ENCODE assay signal across 1 cellular context in genomic region chr12:95224202-95225170, GRCh38.
TF ChIP-seq lines count a peak whose summit lies in the region.

No MANE protein-coding gene starts in this region.

TF ChIP-seq in K562, 482 proteins besides CTCF, POLR2A, EP300 and RAD21 (continued from another document):
- TF ChIP-seq, protein P1, sequence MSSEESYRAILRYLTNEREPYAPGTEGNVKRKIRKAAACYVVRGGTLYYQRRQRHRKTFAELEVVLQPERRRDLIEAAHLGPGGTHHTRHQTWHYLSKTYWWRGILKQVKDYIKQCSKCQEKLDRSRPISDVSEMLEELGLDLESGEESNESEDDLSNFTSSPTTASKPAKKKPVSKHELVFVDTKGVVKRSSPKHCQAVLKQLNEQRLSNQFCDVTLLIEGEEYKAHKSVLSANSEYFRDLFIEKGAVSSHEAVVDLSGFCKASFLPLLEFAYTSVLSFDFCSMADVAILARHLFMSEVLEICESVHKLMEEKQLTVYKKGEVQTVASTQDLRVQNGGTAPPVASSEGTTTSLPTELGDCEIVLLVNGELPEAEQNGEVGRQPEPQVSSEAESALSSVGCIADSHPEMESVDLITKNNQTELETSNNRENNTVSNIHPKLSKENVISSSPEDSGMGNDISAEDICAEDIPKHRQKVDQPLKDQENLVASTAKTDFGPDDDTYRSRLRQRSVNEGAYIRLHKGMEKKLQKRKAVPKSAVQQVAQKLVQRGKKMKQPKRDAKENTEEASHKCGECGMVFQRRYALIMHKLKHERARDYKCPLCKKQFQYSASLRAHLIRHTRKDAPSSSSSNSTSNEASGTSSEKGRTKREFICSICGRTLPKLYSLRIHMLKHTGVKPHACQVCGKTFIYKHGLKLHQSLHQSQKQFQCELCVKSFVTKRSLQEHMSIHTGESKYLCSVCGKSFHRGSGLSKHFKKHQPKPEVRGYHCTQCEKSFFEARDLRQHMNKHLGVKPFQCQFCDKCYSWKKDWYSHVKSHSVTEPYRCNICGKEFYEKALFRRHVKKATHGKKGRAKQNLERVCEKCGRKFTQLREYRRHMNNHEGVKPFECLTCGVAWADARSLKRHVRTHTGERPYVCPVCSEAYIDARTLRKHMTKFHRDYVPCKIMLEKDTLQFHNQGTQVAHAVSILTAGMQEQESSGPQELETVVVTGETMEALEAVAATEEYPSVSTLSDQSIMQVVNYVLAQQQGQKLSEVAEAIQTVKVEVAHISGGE (CRISPR knock-in tag; IDR thresholded peaks at IDR 0.05) = no peak
